In genomic region chr9:81737871-81738507, GRCh38 we compare ENCODE assay signal across 8 cellular contexts. TPM values are rescaled to one million over a fixed set of nuclear protein-coding genes. Genes with fewer than 3 reads are reported as not detected.
DNase-seq lines count a peak whose midpoint lies in the region; ATAC-seq and TF ChIP-seq lines count a peak whose summit lies in the region.

No MANE protein-coding gene starts in this region.

- H3K36me3 ChIP-seq in psoas muscle (ENCODE audit: insufficient read depth in 1 of 2, low read depth in 1 of 2): no peaks in the 10 kb centered on the region

- H3K4me1 Mint-ChIP-seq in T-helper 17 cell: no peaks in the 10 kb centered on the region

- H3K36me3 Mint-ChIP-seq in T-helper 17 cell (ENCODE audit: low read depth): no peaks in the 10 kb centered on the region

- H3K4me1 ChIP-seq in psoas muscle: no peaks in the 10 kb centered on the region

- H3K4me3 ChIP-seq in psoas muscle: no peak overlapping the region

- H3K27ac Mint-ChIP-seq in T-helper 17 cell: no peak overlapping the region

- DNase-seq in LHCN-M2 (ENCODE audit: low read depth): peak; percentile 91
- DNase-seq in dermis blood vessel endothelial cell: peak; percentile 35
- DNase-seq in psoas muscle: no peak
- no peak for DNase-seq in NCI-H2171 (lab: John Stamatoyannopoulos, UW)
- no peak for DNase-seq in stimulated activated CD4-positive, alpha-beta T cell treated with anti-CD3 and anti-CD28 coated beads, Interleukin-2, amount 100 ng/mL, for 48 hours
- no peak for DNase-seq in T-helper 17 cell

- H3K27me3 ChIP-seq in psoas muscle (ENCODE audit: insufficient read depth in 3 of 3, low read length in 2 of 3): no peaks in the 10 kb centered on the region

- ATAC-seq in GM18517 (IDR thresholded peaks at IDR 0.05; ENCODE audit: unreplicated experiment) (peak; percentile 59), psoas muscle (peak; percentile 27 to 82 (median 56)), T-helper 17 cell (no peak), HG02759 (IDR thresholded peaks at IDR 0.05; ENCODE audit: unreplicated experiment) (no peak)

- H3K4me3 Mint-ChIP-seq in T-helper 17 cell: no peak overlapping the region

- 49 to 67% (median 55%) methylated on average over 6 of the region's 6 CpGs for WGBS in psoas muscle, 3 donors

- H3K27ac ChIP-seq in psoas muscle: no peak overlapping the region

- no peaks in the 10 kb centered on the region for H3K9me3 ChIP-seq in psoas muscle
- H3K9me3 ChIP-seq in T-helper 17 cell (ENCODE audit: control insufficient read depth, low read length, poor library complexity, severe bottlenecking): no peaks in the 10 kb centered on the region

- no peaks in the 10 kb centered on the region for H3K27me3 Mint-ChIP-seq in T-helper 17 cell

- intact Hi-C loops in psoas muscle (cut with DNase I): no loop called here

- no peak for TF ChIP-seq CTCF in psoas muscle (IDR thresholded peaks at IDR 0.05)

RNA-seq across cellular contexts. Expression of gene TLE1, which starts 48.6 kb away (rescaled TPM):
- total RNA-seq in LHCN-M2 (2014; rRNA removed) (39.5 and 40.3 TPM in 2 replicates), dermis blood vessel endothelial cell (65.7 and 92.7 TPM in 2 replicates), psoas muscle (10 to 100 TPM; 14.6 to 40.9 (median 35.7) TPM), T-helper 17 cell (1 to 10 TPM; 2.2 to 3.4 TPM)
- 17.5 TPM for polyA plus RNA-seq in LHCN-M2 (2012)
- 10 to 100 TPM; 16.0 to 46.7 (median 31.1) TPM for polyA plus RNA-seq in psoas muscle

Comparison
In these comparisons a context has a peak if more than half of its experiments do, and no peak if none do; other contexts are left out.
1. ATAC-seq: peak in GM18517 (single experiment) and psoas muscle (4 of 4); none in T-helper 17 cell (single experiment) and HG02759 (single experiment).
2. DNase-seq: peak in LHCN-M2 (single experiment) and dermis blood vessel endothelial cell (single experiment); none in psoas muscle (0 of 2), NCI-H2171 (single experiment), stimulated activated CD4-positive, alpha-beta T cell treated with anti-CD3 and anti-CD28 coated beads, Interleukin-2, amount 100 ng/mL, for 48 hours (0 of 2) and T-helper 17 cell (0 of 3).